In the genomic region with DNA sequence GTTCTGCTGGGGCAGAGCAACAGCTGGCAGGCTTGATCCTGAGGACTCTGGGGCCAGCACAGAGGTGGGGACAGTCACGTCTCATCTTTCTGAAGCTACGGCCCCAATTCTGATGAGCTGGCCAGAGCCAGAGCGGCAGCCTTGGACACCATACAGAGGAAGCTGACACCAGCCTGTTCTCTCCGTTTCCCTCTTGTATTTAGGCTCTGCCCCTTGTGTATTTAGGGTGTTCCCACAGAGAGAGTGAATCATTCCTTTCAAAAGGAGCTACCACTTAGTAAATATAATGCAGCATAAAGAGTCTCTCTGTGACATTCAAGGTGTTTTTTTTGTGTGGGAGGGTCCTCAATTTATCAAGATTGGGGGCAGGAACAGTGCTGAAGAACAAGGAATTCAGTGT, we compare ENCODE assay signal across 34 cellular contexts.
"Had no signal": no experiment of that assay in that cellular context is flagged by ENCODE, and none has a peak within 500 bp of the region (broad histone marks: within the 10 kb centered on the region; RNA-seq: fewer than 3 reads in every experiment).

No MANE protein-coding gene starts in this region.

- DNase-seq: activated B cell treated with CpG ODN at 0.5 μM for 24 hours; activated CD4-positive, alpha-beta memory T cell treated with anti-CD3 and anti-CD28 coated beads for 36 hours; activated CD4-positive, alpha-beta T cell treated with anti-CD3 and anti-CD28 coated beads for 4 hours; activated CD4-positive, alpha-beta T cell treated with anti-CD3 and anti-CD28 coated beads, Interleukin-2, amount 10 ng/mL, durations not matched to agents 24 days and 14 days; activated CD4-positive, alpha-beta T cell treated with anti-CD3 and anti-CD28 coated beads, Interleukin-2, amount 50 U/mL, for 1 hour; activated CD4-positive, alpha-beta T cell treated with anti-CD3 and anti-CD28 coated beads, Interleukin-2, amount 50 U/mL, for 4 hours; activated CD4-positive, CD25-positive, alpha-beta regulatory T cell treated with anti-CD3 and anti-CD28 coated beads, Interleukin-2, amount 50 U/mL, for 72 hours; activated CD8-positive, alpha-beta memory T cell treated with anti-CD3 and anti-CD28 coated beads, Interleukin-2, amount 50 U/mL, for 4 hours; activated CD8-positive, alpha-beta T cell treated with anti-CD3 and anti-CD28 coated beads for 36 hours; activated effector memory CD4-positive, alpha-beta T cell treated with anti-CD3 and anti-CD28 coated beads, Interleukin-2, amount 50 U/mL, for 16 hours; activated gamma-delta T cell treated with Interleukin-2 at 50 U/mL for 16 hours; activated naive CD4-positive, alpha-beta T cell; activated naive CD4-positive, alpha-beta T cell treated with anti-CD3 and anti-CD28 coated beads for 36 hours; activated naive CD4-positive, alpha-beta T cell treated with anti-CD3 and anti-CD28 coated beads, Interleukin-2, amount 50 U/mL, for 16 hours; activated naive CD8-positive, alpha-beta T cell treated with anti-CD3 and anti-CD28 coated beads for 36 hours; activated T-cell treated with anti-CD3 and anti-CD28 coated beads for 4 hours; activated T-cell treated with anti-CD3 and anti-CD28 coated beads, Interleukin-2, amount 50 U/mL, for 1 hour; activated T-cell treated with anti-CD3 and anti-CD28 coated beads, Interleukin-2, amount 50 U/mL, for 4 hours; activated T-cell treated with anti-CD3 and anti-CD28 coated beads, Interleukin-2, amount 50 U/mL, for 72 hours; adrenal gland; amniotic stem cell; aorta; body of pancreas; brain microvascular endothelial cell; central memory CD4-positive, alpha-beta T cell; T-helper 1 cell; T-helper 2 cell; T-helper 9 cell had no signal

- H3K4me1 ChIP-seq: adrenal gland, body of pancreas, breast epithelium had no signal

- H3K36me3 ChIP-seq: adrenal gland, brain microvascular endothelial cell, breast epithelium had no signal

- H3K4me3 ChIP-seq: adrenal gland, body of pancreas, breast epithelium had no signal

- FAIRE-seq: astrocyte, TTC549 had no signal

- H3K27me3 ChIP-seq: adrenal gland, body of pancreas, brain microvascular endothelial cell, breast epithelium had no signal

- H3K27ac ChIP-seq: adrenal gland, body of pancreas, brain microvascular endothelial cell, breast epithelium, VCaP had no signal

- ATAC-seq: activated CD8-positive, alpha-beta T cell treated with anti-CD3 and anti-CD28 coated beads for 36 hours; activated naive CD4-positive, alpha-beta T cell treated with anti-CD3 and anti-CD28 coated beads, Interleukin-2, amount 50 U/mL, for 72 hours; activated T-cell treated with anti-CD3 and anti-CD28 coated beads, Interleukin-2, amount 50 U/mL, for 4 hours; activated T-cell treated with anti-CD3 and anti-CD28 coated beads, Interleukin-2, amount 50 U/mL, for 72 hours; activated T-helper 17 cell treated with anti-CD3 and anti-CD28 coated beads, Interleukin-2, amount 50 U/mL, for 72 hours; body of pancreas had no signal

- H3K9me3 ChIP-seq: adrenal gland, body of pancreas had no signal
